Comparison of ENCODE assay signal across 1 cellular context in genomic region chr9:114911167-114911821, GRCh38.
TF ChIP-seq lines count a peak whose summit lies in the region.

No MANE protein-coding gene starts in this region.

TF ChIP-seq in HepG2, 621 proteins besides CTCF, POLR2A, EP300 and RAD21:
- TF ChIP-seq MAFF (IDR thresholded peaks at IDR 0.05; ENCODE audit: low read depth, low read length), result 0 out of 2 replicates have a peak, but pooled peaks have one; percentile 26
- TF ChIP-seq SMC3 (IDR thresholded peaks at IDR 0.05; ENCODE audit: low read length), result peak; percentile 87
- no peak for TF ChIP-seq FOXP4 (CRISPR knock-in tag; IDR thresholded peaks at IDR 0.05)
- TF ChIP-seq CENPT (CRISPR knock-in tag; IDR thresholded peaks at IDR 0.05; ENCODE audit: low read depth), result no peak
- no peak for TF ChIP-seq HOXA5 (CRISPR knock-in tag; IDR thresholded peaks at IDR 0.05)
- TF ChIP-seq ZNF563 (CRISPR knock-in tag; IDR thresholded peaks at IDR 0.05), result no peak
- TF ChIP-seq ETS1 (CRISPR knock-in tag; IDR thresholded peaks at IDR 0.05), result no peak
- peak; percentile 51 to 57; a peak in 3 of 4 replicates for TF ChIP-seq MAFK (conservative IDR thresholded peaks at IDR 0.05 in 1 of 2, IDR thresholded peaks at IDR 0.05 in 1 of 2; ENCODE audit: low read length in 2 of 2)
- TF ChIP-seq TEAD3 (CRISPR knock-in tag; optimal IDR thresholded peaks at IDR 0.05; ENCODE audit: borderline replicate concordance), result peak; percentile 29
- no peak for TF ChIP-seq DNMT1 (CRISPR knock-in tag; IDR thresholded peaks at IDR 0.05)
- no peak for TF ChIP-seq CBX5 (CRISPR knock-in tag; IDR thresholded peaks at IDR 0.05; ENCODE audit: borderline replicate concordance)
- TF ChIP-seq STAG1 (CRISPR knock-in tag; IDR thresholded peaks at IDR 0.05), result peak; percentile 79
